Comparison of ENCODE assay signal across 28 cellular contexts in the genomic region with DNA sequence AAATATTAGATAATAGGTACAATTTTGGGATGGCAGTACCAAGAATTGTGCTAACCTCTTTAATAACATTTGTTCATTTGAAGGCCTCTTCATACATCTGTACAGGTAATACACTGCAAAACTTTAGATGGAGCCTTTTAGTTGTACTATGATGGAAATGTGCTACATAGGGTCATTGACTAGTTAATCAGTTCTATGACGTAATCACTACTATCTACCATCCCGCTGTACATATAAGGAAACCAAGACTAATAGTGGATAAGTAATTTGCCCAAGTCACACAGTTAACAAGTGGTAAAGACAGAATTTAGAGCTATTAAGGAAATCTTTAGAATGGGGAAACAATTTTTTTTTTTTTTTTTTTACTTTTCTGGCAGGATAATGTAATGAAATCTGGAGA.
"Had no signal": no experiment of that assay in that cellular context is flagged by ENCODE, and none has a peak within 500 bp of the region (broad histone marks: within the 10 kb centered on the region; RNA-seq: fewer than 3 reads in every experiment).

No MANE protein-coding gene starts in this region.

- H3K4me3 ChIP-seq: colonic mucosa, coronary artery, dorsolateral prefrontal cortex, esophagus muscularis mucosa, esophagus squamous epithelium, gastrocnemius medialis, gastroesophageal sphincter, heart left ventricle, heart right ventricle had no signal

- ATAC-seq: effector memory CD8-positive, alpha-beta T cell; esophagus mucosa; foreskin keratinocyte; gastrocnemius medialis; gastroesophageal sphincter; heart left ventricle; heart right ventricle had no signal

- H3K9me3 ChIP-seq: colonic mucosa, esophagus muscularis mucosa, esophagus squamous epithelium, gastrocnemius medialis, gastroesophageal sphincter, heart left ventricle, heart right ventricle had no signal

- DNase-seq: colonic mucosa; cortex of kidney; dermis blood vessel endothelial cell; dorsolateral prefrontal cortex; effector CD4-positive, alpha-beta T cell; effector CD8-positive, alpha-beta T cell; effector memory CD4-positive, alpha-beta T cell; effector memory CD8-positive, alpha-beta T cell; endodermal cell; erythroblast; esophagus squamous epithelium; foreskin fibroblast; foreskin keratinocyte; foreskin melanocyte; gastrocnemius medialis; glutamatergic neuron; head of caudate nucleus; heart left ventricle; heart right ventricle had no signal

- H3K27ac ChIP-seq: colonic mucosa, coronary artery, dorsolateral prefrontal cortex, epithelial cell of prostate, esophagus muscularis mucosa, esophagus squamous epithelium, foreskin keratinocyte, gastrocnemius medialis, gastroesophageal sphincter, heart left ventricle, heart right ventricle had no signal

- H3K27me3 ChIP-seq: colonic mucosa, dorsolateral prefrontal cortex, esophagus muscularis mucosa, esophagus squamous epithelium, foreskin keratinocyte, gastrocnemius medialis, gastroesophageal sphincter, heart right ventricle had no signal

- H3K4me1 ChIP-seq: colonic mucosa, esophagus muscularis mucosa, esophagus squamous epithelium, foreskin keratinocyte, gastrocnemius medialis, gastroesophageal sphincter, heart left ventricle, heart right ventricle had no signal

- FAIRE-seq: colon, endometrium, endothelial cell of umbilical vein, frontal cortex had no signal

- H3K36me3 ChIP-seq: colonic mucosa, esophagus muscularis mucosa, esophagus squamous epithelium, gastrocnemius medialis, gastroesophageal sphincter, heart left ventricle, heart right ventricle had no signal
